In the genomic region with DNA sequence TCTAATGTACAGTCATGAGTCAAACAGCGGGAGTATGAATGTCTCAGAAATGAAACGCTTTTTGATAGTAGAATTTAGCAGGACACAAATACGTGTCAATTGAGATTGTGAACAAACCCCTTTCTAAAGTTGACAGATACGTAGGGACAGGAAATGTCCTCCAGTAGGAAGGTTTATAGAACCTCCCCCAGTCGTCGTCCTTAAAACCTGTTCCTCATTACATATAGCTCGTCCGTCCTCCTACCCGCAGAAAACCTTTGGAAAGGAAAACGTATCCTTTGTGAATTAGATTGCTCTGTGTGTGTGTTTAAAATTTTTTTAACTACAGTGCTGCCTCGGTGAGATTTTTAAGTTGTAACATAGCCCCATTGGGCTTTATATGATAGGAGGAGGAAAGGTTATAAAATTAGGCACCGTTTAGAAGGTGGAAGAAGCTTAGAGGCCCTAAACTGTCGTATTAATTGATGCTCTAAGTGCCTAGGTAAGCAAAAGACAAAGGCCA, we compare ENCODE assay signal across 8 cellular contexts. TPM values are rescaled to one million over a fixed set of nuclear protein-coding genes. Genes with fewer than 3 reads are reported as not detected.
DNase-seq lines count a peak whose midpoint lies in the region; ATAC-seq and TF ChIP-seq lines count a peak whose summit lies in the region.

No MANE protein-coding gene starts in this region.

- ATAC-seq in T-helper 17 cell: no peak

- H3K9me3 Mint-ChIP-seq in activated CD4-positive, alpha-beta T cell treated with anti-CD3 and anti-CD28 coated beads, Interleukin-2, amount 10 ng/mL, durations not matched to agents 7 days and 5 days: no peaks in the 10 kb centered on the region

- peak overlapping the region; percentile 93 for H3K4me3 Mint-ChIP-seq in activated CD4-positive, alpha-beta T cell treated with anti-CD3 and anti-CD28 coated beads, Interleukin-2, amount 10 ng/mL, durations not matched to agents 7 days and 5 days
- peak overlapping the region; percentile 99 for H3K4me3 Mint-ChIP-seq in T-helper 17 cell

- H3K4me3 ChIP-seq in fibroblast of the aortic adventitia (ENCODE audit: low read depth, low read length): peak overlapping the region; percentile 64
- H3K4me3 ChIP-seq in skeletal muscle cell (ENCODE audit: low read depth, low read length): peak overlapping the region; percentile 59

- no peak for DNase-seq in activated CD4-positive, alpha-beta T cell treated with anti-CD3 and anti-CD28 coated beads, Interleukin-2, amount 10 ng/mL, durations not matched to agents 7 days and 5 days
- DNase-seq in activated CD4-positive, alpha-beta T cell treated with anti-CD3 and anti-CD28 coated beads for 1 hour: no peak
- DNase-seq in T-helper 17 cell: no peak
- no peak for DNase-seq in fibroblast of the aortic adventitia (ENCODE audit: low read depth)
- no peak for DNase-seq in skeletal muscle cell (ENCODE audit: low read depth)
- DNase-seq in NCI-H1930 (lab: John Stamatoyannopoulos, UW): no peak
- DNase-seq in NCI-H2196 treated with DMSO at 0.1 percent for 48 hours (lab: John Stamatoyannopoulos, UW; ENCODE audit: unreplicated experiment): no peak
- no peak for DNase-seq in OCI-M2 (lab: John Stamatoyannopoulos, UW; ENCODE audit: unreplicated experiment)

- H3K9me3 ChIP-seq in T-helper 17 cell (ENCODE audit: control insufficient read depth, low read length, poor library complexity, severe bottlenecking): no peaks in the 10 kb centered on the region

- H3K4me1 Mint-ChIP-seq in activated CD4-positive, alpha-beta T cell treated with anti-CD3 and anti-CD28 coated beads, Interleukin-2, amount 10 ng/mL, durations not matched to agents 7 days and 5 days: peaks cover 61% of the 10 kb centered on the region
- peaks cover 54% of the 10 kb centered on the region for H3K4me1 Mint-ChIP-seq in T-helper 17 cell

- H3K36me3 Mint-ChIP-seq in activated CD4-positive, alpha-beta T cell treated with anti-CD3 and anti-CD28 coated beads, Interleukin-2, amount 10 ng/mL, durations not matched to agents 7 days and 5 days (ENCODE audit: low read depth): peaks cover 44% of the 10 kb centered on the region
- H3K36me3 Mint-ChIP-seq in T-helper 17 cell (ENCODE audit: low read depth): peaks cover 13% of the 10 kb centered on the region

- H3K27me3 Mint-ChIP-seq in activated CD4-positive, alpha-beta T cell treated with anti-CD3 and anti-CD28 coated beads, Interleukin-2, amount 10 ng/mL, durations not matched to agents 7 days and 5 days: peaks cover 9% of the 10 kb centered on the region
- H3K27me3 Mint-ChIP-seq in T-helper 17 cell: no peaks in the 10 kb centered on the region

- POLR2A ChIA-PET in activated CD4-positive, alpha-beta T cell treated with anti-CD3 and anti-CD28 coated beads, Interleukin-2, amount 10 ng/mL, durations not matched to agents 7 days and 5 days (lab: Charles Lee): interaction anchor here (0.5 kb wide), 1 partner anchor 146 kb away, joined by 4 read pairs; no protein-coding TSS in a partner anchor

- CTCF ChIA-PET in activated CD4-positive, alpha-beta T cell treated with anti-CD3 and anti-CD28 coated beads, Interleukin-2, amount 10 ng/mL, durations not matched to agents 7 days and 5 days (lab: Charles Lee): interaction anchor here (0.6 to 1.0 kb wide), 2 partner anchors 36 to 47 kb away, joined by 3 to 8 read pairs; no protein-coding TSS in a partner anchor

- H3K27ac Mint-ChIP-seq in activated CD4-positive, alpha-beta T cell treated with anti-CD3 and anti-CD28 coated beads, Interleukin-2, amount 10 ng/mL, durations not matched to agents 7 days and 5 days: peak overlapping the region; percentile 99
- H3K27ac Mint-ChIP-seq in T-helper 17 cell: peak overlapping the region; percentile 98

- no peak for TF ChIP-seq CTCF in fibroblast of the aortic adventitia (IDR thresholded peaks at IDR 0.05; ENCODE audit: insufficient read depth, low read length)

RNA-seq across cellular contexts. Expression of a gene that starts 4.1 kb away (rescaled TPM):
- total RNA-seq in activated CD4-positive, alpha-beta T cell treated with anti-CD3 and anti-CD28 coated beads, Interleukin-2, amount 10 ng/mL, durations not matched to agents 7 days and 5 days: 10 to 100 TPM; 65.5 to 66.1 TPM
- total RNA-seq in T-helper 17 cell (10 to 100 TPM; 62.2 to 70.7 TPM), fibroblast of the aortic adventitia (ENCODE audit: low replicate concordance) (34.6 and 108 TPM in 2 replicates)
